21 cellular contexts compared by ENCODE assay signal in genomic region chr13:109626386-109627171, GRCh38.
A peak's percentile ranks its signal among the peaks of the same experiment; 100 is the strongest.
DNase-seq lines count a peak whose midpoint lies in the region; ATAC-seq, FAIRE-seq and TF ChIP-seq lines count a peak whose summit lies in the region.
"Had no signal": no experiment of that assay in that cellular context is flagged by ENCODE, and none has a peak within 500 bp of the region (broad histone marks: within the 10 kb centered on the region; RNA-seq: fewer than 3 reads in every experiment).

No MANE protein-coding gene starts in this region.

- TF ChIP-seq POLR2A in K562 (conservative IDR thresholded peaks at IDR 0.05), result no peak

- H3K4me3 Mint-ChIP-seq in neural progenitor cell (no peak overlapping the region), mesothelial cell of epicardium (no peak overlapping the region)
- no peak overlapping the region for H3K4me3 Mint-ChIP-seq in activated T-helper 2 cell treated with anti-CD3 and anti-CD28 coated beads, Interferon-gamma antibody, Interleukin-2, Interleukin-4, amounts not matched to agents 10 μg/mL and 5 μg/mL and 100 μg/mL, durations not matched to agents 14 hours and 24 hours and 36 hours (ENCODE audit: low read depth)
- H3K4me3 Mint-ChIP-seq: CD14-positive monocyte had no signal

- in situ Hi-C loops in G401 (cut with HindIII; ENCODE audit: low sequenced_read_pairs), result no loop called here
- in situ Hi-C loops in K562 (cut with MboI), result no loop called here

- H3K27me3 ChIP-seq in K562 (ENCODE audit: control insufficient read depth in 2 of 2, insufficient read depth in 2 of 2, low read length in 2 of 2), result no peaks in the 10 kb centered on the region
- H3K27me3 ChIP-seq in neural progenitor cell, result no peaks in the 10 kb centered on the region

- no peaks in the 10 kb centered on the region for H3K79me2 ChIP-seq in K562 (ENCODE audit: control insufficient read depth, insufficient read depth, low read length)
- H3K79me2 ChIP-seq in neural progenitor cell (ENCODE audit: low read depth), result no peaks in the 10 kb centered on the region

- POLR2A ChIA-PET in K562 (lab: Yijun Ruan, JAX), result no interaction called here

- CTCF ChIA-PET in K562 (lab: Yijun Ruan, JAX; ENCODE audit: low intra/inter-chr PET ratio), result no interaction called here

- H3K4me2 ChIP-seq in K562 (ENCODE audit: insufficient read depth, low read length), result no peak overlapping the region
- H3K4me2 ChIP-seq in neural progenitor cell, result no peak overlapping the region

- intact Hi-C loops in K562 (cut with micrococcal nuclease), result no loop called here
- intact Hi-C loops in activated T-helper 2 cell treated with anti-CD3 and anti-CD28 coated beads, Interferon-gamma antibody, Interleukin-2, Interleukin-4, amounts not matched to agents 10 μg/mL and 5 μg/mL and 100 μg/mL, durations not matched to agents 14 hours and 24 hours and 36 hours (cut with micrococcal nuclease), result no loop called here

- H3K36me3 ChIP-seq in K562 (ENCODE audit: control insufficient read depth, insufficient read depth, low read length), result no peaks in the 10 kb centered on the region
- H3K36me3 ChIP-seq in neural progenitor cell, result no peaks in the 10 kb centered on the region

- no peak for ATAC-seq in K562

- H3K27me3 Mint-ChIP-seq in neural progenitor cell (ENCODE audit: insufficient read depth, low read depth), result peaks cover 5% of the 10 kb centered on the region
- H3K27me3 Mint-ChIP-seq in mesothelial cell of epicardium (ENCODE audit: low read depth), result peaks cover 4% of the 10 kb centered on the region
- no peaks in the 10 kb centered on the region for H3K27me3 Mint-ChIP-seq in activated T-helper 2 cell treated with anti-CD3 and anti-CD28 coated beads, Interferon-gamma antibody, Interleukin-2, Interleukin-4, amounts not matched to agents 10 μg/mL and 5 μg/mL and 100 μg/mL, durations not matched to agents 14 hours and 24 hours and 36 hours (ENCODE audit: low read depth)

- H3K9me3 Mint-ChIP-seq in neural progenitor cell, result no peaks in the 10 kb centered on the region
- no peaks in the 10 kb centered on the region for H3K9me3 Mint-ChIP-seq in mesothelial cell of epicardium
- no peaks in the 10 kb centered on the region for H3K9me3 Mint-ChIP-seq in activated T-helper 2 cell treated with anti-CD3 and anti-CD28 coated beads, Interferon-gamma antibody, Interleukin-2, Interleukin-4, amounts not matched to agents 10 μg/mL and 5 μg/mL and 100 μg/mL, durations not matched to agents 14 hours and 24 hours and 36 hours

- no peak for TF ChIP-seq EP300 in K562 (IDR thresholded peaks at IDR 0.05; ENCODE audit: low read length)

- no peak for FAIRE-seq in K562 (lab: Jason Lieb, UNC)
- FAIRE-seq: GM19239 had no signal

- BruUV-seq in K562 (replicated peaks; lab: Mats Ljungman, UMichigan), result no TSS peak

- H3K36me3 Mint-ChIP-seq in neural progenitor cell (no peaks in the 10 kb centered on the region), mesothelial cell of epicardium (no peaks in the 10 kb centered on the region)
- H3K36me3 Mint-ChIP-seq in activated T-helper 2 cell treated with anti-CD3 and anti-CD28 coated beads, Interferon-gamma antibody, Interleukin-2, Interleukin-4, amounts not matched to agents 10 μg/mL and 5 μg/mL and 100 μg/mL, durations not matched to agents 14 hours and 24 hours and 36 hours (ENCODE audit: low read depth), result no peaks in the 10 kb centered on the region

- H3K9me1 ChIP-seq in K562 (ENCODE audit: control insufficient read depth, insufficient read depth, low read length), result no peaks in the 10 kb centered on the region

- H3K9me3 ChIP-seq in K562 (replicated peaks; ENCODE audit: control insufficient read depth, insufficient read depth, low read depth, low read length) (no peaks in the 10 kb centered on the region), neural progenitor cell (ENCODE audit: low read depth) (no peaks in the 10 kb centered on the region)

- H3K27ac ChIP-seq in K562 (ENCODE audit: extremely low read depth, low read depth, low read length), result no peak overlapping the region
- H3K27ac ChIP-seq in neural progenitor cell, result no peak overlapping the region
- H3K27ac ChIP-seq: GM23248 had no signal

- 0% methylated on average over 8 of the region's 8 CpGs for WGBS in K562 (ENCODE audit: insufficient coverage, low coverage, missing lambda C conversion rate)

- no peak overlapping the region for H2AFZ ChIP-seq in K562 (ENCODE audit: low read depth, low read length)
- H2AFZ ChIP-seq in neural progenitor cell (replicated peaks), result peak overlapping the region; percentile 28
- H2AFZ ChIP-seq: GM23248 had no signal

- H3K4me1 ChIP-seq in K562 (replicated peaks in 1 of 2; ENCODE audit: control insufficient read depth in 2 of 2, insufficient read depth in 2 of 2, low read length in 2 of 2), result no peaks in the 10 kb centered on the region
- peaks cover 17% of the 10 kb centered on the region for H3K4me1 ChIP-seq in neural progenitor cell

- no peak for TF ChIP-seq CTCF in K562 (IDR thresholded peaks at IDR 0.05 in 2 of 3, conservative IDR thresholded peaks at IDR 0.05 in 1 of 3; ENCODE audit: insufficient read depth in 2 of 3, low read depth in 1 of 3, low read length in 3 of 3)
- TF ChIP-seq CTCF in neural progenitor cell (IDR thresholded peaks at IDR 0.05), result no peak
- no peak for TF ChIP-seq CTCF in mesothelial cell of epicardium (IDR thresholded peaks at IDR 0.05; ENCODE audit: unreplicated experiment)

- peaks cover 10% of the 10 kb centered on the region for H3K4me1 Mint-ChIP-seq in neural progenitor cell
- no peaks in the 10 kb centered on the region for H3K4me1 Mint-ChIP-seq in mesothelial cell of epicardium
- H3K4me1 Mint-ChIP-seq in activated T-helper 2 cell treated with anti-CD3 and anti-CD28 coated beads, Interferon-gamma antibody, Interleukin-2, Interleukin-4, amounts not matched to agents 10 μg/mL and 5 μg/mL and 100 μg/mL, durations not matched to agents 14 hours and 24 hours and 36 hours (ENCODE audit: low read depth), result no peaks in the 10 kb centered on the region

- H3K27ac Mint-ChIP-seq in neural progenitor cell (no peak overlapping the region), mesothelial cell of epicardium (no peak overlapping the region)
- H3K27ac Mint-ChIP-seq in activated T-helper 2 cell treated with anti-CD3 and anti-CD28 coated beads, Interferon-gamma antibody, Interleukin-2, Interleukin-4, amounts not matched to agents 10 μg/mL and 5 μg/mL and 100 μg/mL, durations not matched to agents 14 hours and 24 hours and 36 hours, result no peak overlapping the region

- H3K4me3 ChIP-seq in K562 (no peak overlapping the region), neural progenitor cell (no peak overlapping the region)
- H3K4me3 ChIP-seq: GM23248 had no signal

- no peak overlapping the region for H3K9ac ChIP-seq in K562 (ENCODE audit: insufficient read depth in 1 of 2, low read depth in 2 of 2, low read length in 2 of 2)
- H3K9ac ChIP-seq in neural progenitor cell, result no peak overlapping the region
- H3K9ac ChIP-seq: GM23248 had no signal

- H3F3A ChIP-seq in neural progenitor cell (ENCODE audit: low read depth), result no peaks in the 10 kb centered on the region

- DNase-seq in G401 (ENCODE audit: low spot score), result peak; percentile 37
- DNase-seq in Kasumi-1 (lab: John Stamatoyannopoulos, UW), result peak; percentile 10 to 17
- no peak for DNase-seq in K562 (ENCODE audit: extremely low read depth in 1 of 4, low spot score in 3 of 4)
- DNase-seq in neural progenitor cell (ENCODE audit: low spot score), result peak; percentile 10
- no peak for DNase-seq in DMS53 (lab: John Stamatoyannopoulos, UW)
- DNase-seq in mesothelial cell of epicardium (ENCODE audit: low spot score in 2 of 2, unreplicated experiment in 2 of 2), result no peak
- no peak for DNase-seq in activated T-helper 2 cell treated with anti-CD3 and anti-CD28 coated beads, Interferon-gamma antibody, Interleukin-2, Interleukin-4, amounts not matched to agents 10 μg/mL and 5 μg/mL and 100 μg/mL, durations not matched to agents 14 hours and 24 hours and 36 hours (ENCODE audit: low spot score)
- DNase-seq: AML-193, COR-L47, DMS 273 treated with DMSO at 0.1 percent for 48 hours, GF-D8, GM23248, Karpas-422, NCI-H1417 treated with DMSO at 0.1 percent for 48 hours, NCI-H187 treated with DMSO at 0.1 percent for 48 hours, NCI-H2227 treated with DMSO at 0.1 percent for 48 hours, NCI-H510A treated with DMSO at 0.1 percent for 48 hours, NCI-H774, T-helper 1 cell had no signal

- TF ChIP-seq RAD21 in K562 (CRISPR knock-in tag; conservative IDR thresholded peaks at IDR 0.05 in 1 of 2, IDR thresholded peaks at IDR 0.05 in 1 of 2), result no peak

- H4K20me1 ChIP-seq in K562 (replicated peaks; ENCODE audit: control insufficient read depth, insufficient read depth, low read length) (no peaks in the 10 kb centered on the region), neural progenitor cell (ENCODE audit: low read depth) (no peaks in the 10 kb centered on the region)

TF ChIP-seq in K562, 482 proteins besides CTCF, POLR2A, EP300 and RAD21:
- no peak for TF ChIP-seq ZKSCAN8 (CRISPR knock-in tag; IDR thresholded peaks at IDR 0.05)
- TF ChIP-seq MAFK (IDR thresholded peaks at IDR 0.05; ENCODE audit: low read length), result peak; percentile 56; the same call in 1 of the 2 replicates
- peak; percentile 83 for TF ChIP-seq MAFG (tag; conservative IDR thresholded peaks at IDR 0.05)
- peak; percentile 42 for TF ChIP-seq NFE2 (IDR thresholded peaks at IDR 0.05; ENCODE audit: low read depth)
- no peak for TF ChIP-seq MAZ (CRISPR knock-in tag; conservative IDR thresholded peaks at IDR 0.05 in 1 of 2, IDR thresholded peaks at IDR 0.05 in 1 of 2)
- peak; percentile 72 for TF ChIP-seq C11orf30 (IDR thresholded peaks at IDR 0.05; ENCODE audit: low read depth)
- TF ChIP-seq ZNF316 (IDR thresholded peaks at IDR 0.05), result peak; percentile 80
- peak; percentile 67 for TF ChIP-seq MAFF (IDR thresholded peaks at IDR 0.05; ENCODE audit: low read length)

Comparison
In these comparisons a context has a peak if more than half of its experiments do, and no peak if none do; other contexts are left out.
1. DNase-seq: peak in G401 (single experiment), Kasumi-1 (2 of 2) and neural progenitor cell (single experiment); none in K562 (0 of 4), DMS53 (single experiment), mesothelial cell of epicardium (0 of 2) and activated T-helper 2 cell treated with anti-CD3 and anti-CD28 coated beads, Interferon-gamma antibody, Interleukin-2, Interleukin-4, amounts not matched to agents 10 μg/mL and 5 μg/mL and 100 μg/mL, durations not matched to agents 14 hours and 24 hours and 36 hours (single experiment).